In genomic region chr15:70492240-70493177, GRCh38 we compare ENCODE assay signal across 8 cellular contexts.
DNase-seq lines count a peak whose midpoint lies in the region; ATAC-seq lines count a peak whose summit lies in the region.

No MANE protein-coding gene starts in this region.

- H3K27ac ChIP-seq in SJCRH30 (peak overlapping the region; percentile 90), right cardiac atrium (ENCODE audit: low read length) (no peak overlapping the region)

- peaks cover 42% of the 10 kb centered on the region for H3K4me1 ChIP-seq in SJCRH30
- no peaks in the 10 kb centered on the region for H3K4me1 ChIP-seq in right cardiac atrium (ENCODE audit: control insufficient read depth, insufficient read depth, low read length)

- DNase-seq in NCI-H2107 treated with DMSO at 0.1 percent for 48 hours (lab: John Stamatoyannopoulos, UW; ENCODE audit: unreplicated experiment) = peak; percentile 38
- no peak for DNase-seq in NCI-H2107 (lab: John Stamatoyannopoulos, UW)
- DNase-seq in SJCRH30 = peak; percentile 97 to 98
- peak; percentile 44 for DNase-seq in activated gamma-delta T cell (lab: John Stamatoyannopoulos, UW)
- peak; percentile 46 to 78 (median 76) for DNase-seq in right cardiac atrium
- peak; percentile 80 for DNase-seq in stimulated activated CD4-positive, alpha-beta T cell treated with anti-CD3 and anti-CD28 coated beads, Interleukin-4, amount 100 ng/mL, for 24 hours
- no peak for DNase-seq in NCI-H748 (lab: John Stamatoyannopoulos, UW; ENCODE audit: unreplicated experiment)

- no peaks in the 10 kb centered on the region for H3K36me3 ChIP-seq in SJCRH30

- no peaks in the 10 kb centered on the region for H3K27me3 ChIP-seq in SJCRH30
- H3K27me3 ChIP-seq in right cardiac atrium (ENCODE audit: control insufficient read depth, insufficient read depth) = no peaks in the 10 kb centered on the region

- H3K4me3 ChIP-seq in SJCRH30 = peak overlapping the region; percentile 15
- H3K4me3 ChIP-seq in right cardiac atrium (ENCODE audit: low read length) = no peak overlapping the region

- intact Hi-C loops in right cardiac atrium (cut with DNase I) = no loop called here

- WGBS in right cardiac atrium = 78% methylated on average over 20 of the region's 20 CpGs

- peak; percentile 52 for ATAC-seq in HG03135 (IDR thresholded peaks at IDR 0.05; ENCODE audit: unreplicated experiment)
- ATAC-seq in right cardiac atrium = peak; percentile 53 to 56

- H3K9me3 ChIP-seq in SJCRH30 (replicated peaks) (no peaks in the 10 kb centered on the region), right cardiac atrium (ENCODE audit: control insufficient read depth, low read length) (no peaks in the 10 kb centered on the region)

Comparison
In these comparisons a context has a peak if more than half of its experiments do, and no peak if none do; other contexts are left out.
1. DNase-seq: peak in NCI-H2107 treated with DMSO at 0.1 percent for 48 hours (single experiment), SJCRH30 (2 of 2), activated gamma-delta T cell (single experiment), right cardiac atrium (3 of 3) and stimulated activated CD4-positive, alpha-beta T cell treated with anti-CD3 and anti-CD28 coated beads, Interleukin-4, amount 100 ng/mL, for 24 hours (single experiment); none in NCI-H2107 (single experiment) and NCI-H748 (single experiment).